ENCODE assay signal across 8 cellular contexts in the genomic region with DNA sequence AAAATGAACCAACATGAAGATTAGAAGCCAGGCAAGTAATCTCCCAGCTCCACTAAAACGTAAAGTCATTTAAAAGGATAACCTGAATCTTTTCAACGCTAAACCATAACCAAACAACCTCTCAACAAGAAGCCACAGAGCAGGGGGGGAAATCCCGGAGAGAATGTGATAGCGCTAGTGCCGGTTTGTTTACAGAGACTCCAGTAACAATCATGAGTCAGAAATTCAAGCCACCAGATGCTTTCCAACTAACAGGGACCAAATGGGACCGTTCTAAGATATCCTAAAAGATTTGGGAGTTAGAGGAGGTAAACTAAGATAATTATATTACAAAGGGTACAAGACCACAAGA. TPM values are rescaled to one million over a fixed set of nuclear protein-coding genes. Genes with fewer than 3 reads are reported as not detected.
DNase-seq lines count a peak whose midpoint lies in the region; ATAC-seq and TF ChIP-seq lines count a peak whose summit lies in the region.

No MANE protein-coding gene starts in this region.

- no peaks in the 10 kb centered on the region for H3K4me1 ChIP-seq in colonic mucosa
- peaks cover 0 to 71% (median 19%) of the 10 kb centered on the region in 4 donors for H3K4me1 ChIP-seq in right lobe of liver

- DNase-seq in DMS 273 (lab: John Stamatoyannopoulos, UW; ENCODE audit: unreplicated experiment) (peak; percentile 83), H4 (ENCODE audit: low spot score) (peak; percentile 79), NCI-H1694 (lab: John Stamatoyannopoulos, UW) (peak; percentile 10), colonic mucosa (peak; percentile 66), right lobe of liver (peak in 1 of 3 donors; percentile 36)
- peak; percentile 58 for DNase-seq in activated CD4-positive, CD25-positive, alpha-beta regulatory T cell treated with anti-CD3 and anti-CD28 coated beads, Interleukin-2, amount 50 U/mL, for 72 hours
- DNase-seq in stimulated activated CD8-positive, alpha-beta memory T cell treated with anti-CD3 and anti-CD28 coated beads, Interleukin-12 subunit alpha, Interleukin-12 subunit beta, amount 100 ng/mL, for 1 hour (ENCODE audit: low read depth): peak; percentile 56

- H3K27me3 ChIP-seq in colonic mucosa (no peaks in the 10 kb centered on the region), right lobe of liver (no peaks in the 10 kb centered on the region)

- intact Hi-C loops in colonic mucosa (cut with DNase I) (no loop called here), right lobe of liver (cut with DNase I) (no loop called here)

- H3K4me3 ChIP-seq in colonic mucosa (peak overlapping the region; percentile 72), right lobe of liver (peak overlapping the region; percentile 83 to 92 (median 85))

- H3K27ac ChIP-seq in colonic mucosa (peak overlapping the region; percentile 95), right lobe of liver (peak overlapping the region; percentile 85 to 98 (median 97))

- TF ChIP-seq POLR2A in right lobe of liver (IDR thresholded peaks at IDR 0.05): no peak

- ATAC-seq in right lobe of liver (peak; percentile 43 to 67 (median 50)), GM19023 (IDR thresholded peaks at IDR 0.05; ENCODE audit: unreplicated experiment) (no peak)

- WGBS in right lobe of liver (ENCODE audit: insufficient coverage, low coverage, low lambda C conversion rate, missing lambda C conversion rate): 0% methylated on average over 6 of the region's 6 CpGs

- no peaks in the 10 kb centered on the region for H3K36me3 ChIP-seq in colonic mucosa
- H3K36me3 ChIP-seq in right lobe of liver: no peaks in the 10 kb centered on the region

- no peaks in the 10 kb centered on the region for H3K9me3 ChIP-seq in colonic mucosa
- no peaks in the 10 kb centered on the region for H3K9me3 ChIP-seq in right lobe of liver

- H3K9ac ChIP-seq in colonic mucosa (ENCODE audit: low read depth in 2 of 2, low read length in 2 of 2): peak overlapping the region; percentile 97 to 100

- no peak for TF ChIP-seq CTCF in colonic mucosa (IDR thresholded peaks at IDR 0.05)
- TF ChIP-seq CTCF in right lobe of liver (IDR thresholded peaks at IDR 0.05): no peak

RNA-seq across cellular contexts. Expression of a gene that starts 0.8 kb away (rescaled TPM):
- 22.1 and 22.6 TPM in 2 replicates for total RNA-seq in H4 (2014; rRNA removed; shearing (Covaris generic))
- total RNA-seq in colonic mucosa (10 to 100 TPM; 72.0 to 86.1 TPM), right lobe of liver (100 to 1,000 TPM in 4 of 6 experiments, 10 to 100 TPM in 2; 80.2 to 137 (median 110) TPM)

RNA-seq across cellular contexts. Expression of a gene that starts 23.4 kb away (rescaled TPM):
- total RNA-seq in H4 (2014; rRNA removed; shearing (Covaris generic)): 71.4 and 80.8 TPM in 2 replicates
- total RNA-seq in colonic mucosa (10 to 100 TPM; 43.2 to 59.3 TPM), right lobe of liver (10 to 100 TPM; 55.8 to 96.2 (median 84.1) TPM)

RNA-seq across cellular contexts. Expression of a gene that starts 56.3 kb away (rescaled TPM):
- total RNA-seq in H4 (2014; rRNA removed; shearing (Covaris generic)): 50.7 and 58.8 TPM in 2 replicates
- total RNA-seq in colonic mucosa (10 to 100 TPM; 33.0 to 48.3 TPM), right lobe of liver (10 to 100 TPM; 11.5 to 45.7 (median 18.0) TPM)
